20 cellular contexts compared by ENCODE assay signal in the genomic region with DNA sequence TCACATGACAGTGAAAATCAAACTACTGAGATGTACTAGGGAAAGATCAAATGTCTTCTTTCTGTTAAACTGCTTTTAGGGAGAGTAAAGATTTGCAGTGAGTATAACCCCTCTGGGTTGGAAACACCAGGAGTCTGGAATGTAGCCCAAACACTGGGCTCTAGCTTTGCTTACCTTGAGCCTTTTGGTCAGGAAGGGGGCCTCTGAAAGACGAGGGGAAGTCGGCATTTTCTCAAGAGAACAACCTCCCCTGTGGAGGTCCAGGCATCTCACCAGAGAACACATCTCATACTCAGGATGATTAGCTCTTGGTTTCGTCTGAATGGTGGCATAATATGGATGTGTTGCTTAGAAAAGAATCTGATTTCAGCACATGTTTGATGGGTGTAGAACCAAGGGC.
DNase-seq lines count a peak whose midpoint lies in the region; ATAC-seq and TF ChIP-seq lines count a peak whose summit lies in the region.
"Had no signal": no experiment of that assay in that cellular context is flagged by ENCODE, and none has a peak within 500 bp of the region (broad histone marks: within the 10 kb centered on the region; RNA-seq: fewer than 3 reads in every experiment).

No MANE protein-coding gene starts in this region.

- H3K9me3 ChIP-seq in CD4-positive, CD25-positive, alpha-beta regulatory T cell (ENCODE audit: control insufficient read depth in 2 of 2, low read length in 2 of 2): peaks cover 0 to under 1% of the 10 kb centered on the region in 2 experiments
- H3K9me3 ChIP-seq: BE2C had no signal

- no peak for DNase-seq in CD4-positive, CD25-positive, alpha-beta regulatory T cell
- no peak for DNase-seq in mesothelial cell of epicardium (ENCODE audit: low spot score in 2 of 2, unreplicated experiment in 2 of 2)
- peak; percentile 65 for DNase-seq in smooth muscle cell of the brain vasculature (ENCODE audit: low read depth, low spot score)
- DNase-seq in DMS53 treated with DMSO at 0.1 percent for 48 hours (lab: John Stamatoyannopoulos, UW; ENCODE audit: unreplicated experiment): no peak
- no peak for DNase-seq in D341Med (ENCODE audit: low spot score)
- DNase-seq in NCI-H510A (lab: John Stamatoyannopoulos, UW): no peak
- DNase-seq: BE2C; Calu3; CD4-positive, alpha-beta T cell; DND-41; HFFc6; KBM-7; MV-4-11; NCI-H1417; NCI-H187; NCI-H2227 treated with DMSO at 0.1 percent for 48 hours; SHP77 had no signal

- H3K27ac ChIP-seq in CD4-positive, CD25-positive, alpha-beta regulatory T cell (ENCODE audit: insufficient read depth, low read length, poor library complexity, severe bottlenecking): no peak overlapping the region

- peaks cover 13% of the 10 kb centered on the region for H3K4me1 ChIP-seq in CD4-positive, CD25-positive, alpha-beta regulatory T cell (ENCODE audit: control insufficient read depth, insufficient read depth, low read length, poor library complexity, severe bottlenecking)
- H3K4me1 ChIP-seq: BE2C had no signal

- peaks cover 0 to 22% (median 12%) of the 10 kb centered on the region in 4 donors for H3K4me1 Mint-ChIP-seq in CD4-positive, CD25-positive, alpha-beta regulatory T cell
- H3K4me1 Mint-ChIP-seq in brain: peaks cover 71% of the 10 kb centered on the region
- peaks cover 49% of the 10 kb centered on the region for H3K4me1 Mint-ChIP-seq in mesothelial cell of epicardium

- no peaks in the 10 kb centered on the region for H3K36me3 Mint-ChIP-seq in CD4-positive, CD25-positive, alpha-beta regulatory T cell
- H3K36me3 Mint-ChIP-seq in brain (peaks cover 11% of the 10 kb centered on the region), mesothelial cell of epicardium (peaks cover 17% of the 10 kb centered on the region)

- no peaks in the 10 kb centered on the region for H3K27me3 ChIP-seq in CD4-positive, CD25-positive, alpha-beta regulatory T cell (ENCODE audit: control insufficient read depth, insufficient read depth, low read length)
- H3K27me3 ChIP-seq: BE2C had no signal

- no peaks in the 10 kb centered on the region for H3K36me3 ChIP-seq in CD4-positive, CD25-positive, alpha-beta regulatory T cell (ENCODE audit: control insufficient read depth, insufficient read depth, low read length)
- H3K36me3 ChIP-seq: BE2C had no signal

- H3K4me3 ChIP-seq in CD4-positive, CD25-positive, alpha-beta regulatory T cell (ENCODE audit: low read depth, low read length): no peak overlapping the region

- no peak for TF ChIP-seq CTCF in brain (conservative IDR thresholded peaks at IDR 0.05)
- no peak for TF ChIP-seq CTCF in mesothelial cell of epicardium (IDR thresholded peaks at IDR 0.05; ENCODE audit: unreplicated experiment)

- peak overlapping the region in 2 of 3 donors; percentile 13 to 63 for H3K27ac Mint-ChIP-seq in CD4-positive, CD25-positive, alpha-beta regulatory T cell
- H3K27ac Mint-ChIP-seq in brain (peak overlapping the region in 3 of 5 experiments; percentile 12 to 91 (median 78)), mesothelial cell of epicardium (peak overlapping the region; percentile 82)
- H3K27ac Mint-ChIP-seq: CD4-positive, alpha-beta T cell; HFFc6 had no signal

- H3K4me3 Mint-ChIP-seq in CD4-positive, CD25-positive, alpha-beta regulatory T cell: no peak overlapping the region
- H3K4me3 Mint-ChIP-seq in brain (no peak overlapping the region), mesothelial cell of epicardium (no peak overlapping the region)
- H3K4me3 Mint-ChIP-seq: CD4-positive, alpha-beta T cell; HFFc6 had no signal

- ATAC-seq in CD4-positive, CD25-positive, alpha-beta regulatory T cell (ENCODE audit: low read depth in 2 of 2): no peak
- ATAC-seq in HG03159 (IDR thresholded peaks at IDR 0.05; ENCODE audit: unreplicated experiment): no peak
- ATAC-seq: HepG2 had no signal

- no peaks in the 10 kb centered on the region for H3K27me3 Mint-ChIP-seq in CD4-positive, CD25-positive, alpha-beta regulatory T cell
- no peaks in the 10 kb centered on the region for H3K27me3 Mint-ChIP-seq in brain
- no peaks in the 10 kb centered on the region for H3K27me3 Mint-ChIP-seq in mesothelial cell of epicardium (ENCODE audit: low read depth)
- H3K27me3 Mint-ChIP-seq: CD4-positive, alpha-beta T cell had no signal

- H3K9me3 Mint-ChIP-seq in CD4-positive, CD25-positive, alpha-beta regulatory T cell: peaks cover 0 to 5% (median under 1%) of the 10 kb centered on the region in 7 donors
- H3K9me3 Mint-ChIP-seq in brain (peaks cover 4 to 17% (median 8%) of the 10 kb centered on the region in 5 experiments), mesothelial cell of epicardium (peaks cover 2% of the 10 kb centered on the region)
